1 cellular context compared by ENCODE assay signal in the genomic region with DNA sequence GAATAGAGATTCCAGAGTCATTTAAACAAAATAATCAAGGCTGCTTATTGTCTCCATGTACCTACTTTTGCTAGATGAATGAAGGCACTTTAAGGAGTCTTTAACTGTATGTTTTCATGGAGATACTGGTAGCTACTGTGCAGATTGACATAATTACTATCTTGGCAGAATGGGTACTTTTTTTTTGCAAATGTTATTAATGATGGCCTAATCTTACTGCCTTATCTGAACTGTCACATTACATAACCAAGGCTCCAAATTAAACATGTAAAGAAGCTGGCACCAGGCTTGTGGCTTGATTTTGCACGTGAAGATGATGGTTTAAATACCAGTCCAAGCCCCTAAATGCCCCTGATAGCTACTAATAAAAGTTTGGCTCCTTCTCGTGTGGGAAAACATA.
TF ChIP-seq lines count a peak whose summit lies in the region.

No MANE protein-coding gene starts in this region.

TF ChIP-seq in H1, 55 proteins besides CTCF, POLR2A, EP300 and RAD21:
- no peak for TF ChIP-seq HDAC6 (IDR thresholded peaks at IDR 0.05; ENCODE audit: low read depth, low read length)
- no peak for TF ChIP-seq KDM5A (IDR thresholded peaks at IDR 0.05; ENCODE audit: low read length)
- no peak for TF ChIP-seq CHD2 (IDR thresholded peaks at IDR 0.05; ENCODE audit: low read length)
- no peak for TF ChIP-seq KDM1A (IDR thresholded peaks at IDR 0.05; ENCODE audit: borderline replicate concordance, low read length)
- no peak for TF ChIP-seq RBBP5 (IDR thresholded peaks at IDR 0.05; ENCODE audit: borderline replicate concordance, low read depth, low read length)
- TF ChIP-seq RFX5 (IDR thresholded peaks at IDR 0.05; ENCODE audit: borderline replicate concordance, low read depth, low read length) = no peak
